ENCODE assay signal across 1 cellular context in the genomic region with DNA sequence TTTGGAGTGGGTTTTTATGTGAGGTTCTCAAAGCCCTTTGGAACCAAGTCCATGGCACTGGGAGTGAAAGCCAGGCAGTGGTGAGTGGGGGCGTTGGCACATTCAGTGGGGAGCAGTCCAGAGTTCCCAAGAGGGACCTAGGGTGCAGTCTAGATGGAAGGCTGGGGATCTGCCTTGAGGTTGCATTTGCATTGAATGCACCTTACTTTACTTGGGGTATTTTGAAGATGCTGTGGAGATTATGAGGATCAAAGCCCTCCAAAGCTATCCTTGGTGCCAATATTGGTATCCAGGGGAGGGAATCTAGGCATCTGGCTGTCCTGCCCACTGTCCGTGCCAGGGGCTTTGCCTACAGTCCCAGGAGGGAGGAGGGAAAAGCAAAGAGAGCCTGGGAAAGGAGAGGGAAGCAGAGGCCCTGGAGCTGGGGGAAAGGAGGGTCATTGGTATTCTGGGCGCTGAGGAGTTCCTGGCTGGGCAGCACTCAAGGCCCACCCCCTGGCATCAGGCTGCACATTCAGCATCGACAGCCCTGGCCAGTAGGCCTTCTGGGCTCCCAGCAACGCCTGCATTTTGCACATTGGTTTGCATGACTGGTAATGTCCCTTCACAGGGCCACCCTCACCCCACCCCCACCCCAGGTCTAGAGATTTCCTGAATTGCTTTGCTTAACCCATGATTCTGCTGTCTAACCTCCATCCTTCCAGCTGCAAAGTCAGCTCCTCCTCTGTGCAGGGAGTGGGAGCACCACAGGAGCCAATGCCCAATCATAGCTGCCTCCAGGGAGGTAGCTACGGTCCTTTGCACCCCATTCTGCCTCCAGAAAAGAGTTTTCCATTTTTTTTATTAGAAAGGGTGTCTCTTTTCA.
TF ChIP-seq lines count a peak whose summit lies in the region.

No MANE protein-coding gene starts in this region.

TF ChIP-seq in K562, 482 proteins besides CTCF, POLR2A, EP300 and RAD21:
- TF ChIP-seq, protein P1, sequence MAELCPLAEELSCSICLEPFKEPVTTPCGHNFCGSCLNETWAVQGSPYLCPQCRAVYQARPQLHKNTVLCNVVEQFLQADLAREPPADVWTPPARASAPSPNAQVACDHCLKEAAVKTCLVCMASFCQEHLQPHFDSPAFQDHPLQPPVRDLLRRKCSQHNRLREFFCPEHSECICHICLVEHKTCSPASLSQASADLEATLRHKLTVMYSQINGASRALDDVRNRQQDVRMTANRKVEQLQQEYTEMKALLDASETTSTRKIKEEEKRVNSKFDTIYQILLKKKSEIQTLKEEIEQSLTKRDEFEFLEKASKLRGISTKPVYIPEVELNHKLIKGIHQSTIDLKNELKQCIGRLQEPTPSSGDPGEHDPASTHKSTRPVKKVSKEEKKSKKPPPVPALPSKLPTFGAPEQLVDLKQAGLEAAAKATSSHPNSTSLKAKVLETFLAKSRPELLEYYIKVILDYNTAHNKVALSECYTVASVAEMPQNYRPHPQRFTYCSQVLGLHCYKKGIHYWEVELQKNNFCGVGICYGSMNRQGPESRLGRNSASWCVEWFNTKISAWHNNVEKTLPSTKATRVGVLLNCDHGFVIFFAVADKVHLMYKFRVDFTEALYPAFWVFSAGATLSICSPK (IDR thresholded peaks at IDR 0.05; ENCODE audit: borderline replicate concordance): no peak
- TF ChIP-seq, protein P2, sequence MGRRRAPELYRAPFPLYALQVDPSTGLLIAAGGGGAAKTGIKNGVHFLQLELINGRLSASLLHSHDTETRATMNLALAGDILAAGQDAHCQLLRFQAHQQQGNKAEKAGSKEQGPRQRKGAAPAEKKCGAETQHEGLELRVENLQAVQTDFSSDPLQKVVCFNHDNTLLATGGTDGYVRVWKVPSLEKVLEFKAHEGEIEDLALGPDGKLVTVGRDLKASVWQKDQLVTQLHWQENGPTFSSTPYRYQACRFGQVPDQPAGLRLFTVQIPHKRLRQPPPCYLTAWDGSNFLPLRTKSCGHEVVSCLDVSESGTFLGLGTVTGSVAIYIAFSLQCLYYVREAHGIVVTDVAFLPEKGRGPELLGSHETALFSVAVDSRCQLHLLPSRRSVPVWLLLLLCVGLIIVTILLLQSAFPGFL (CRISPR knock-in tag; IDR thresholded peaks at IDR 0.05): no peak
- TF ChIP-seq, protein P3, sequence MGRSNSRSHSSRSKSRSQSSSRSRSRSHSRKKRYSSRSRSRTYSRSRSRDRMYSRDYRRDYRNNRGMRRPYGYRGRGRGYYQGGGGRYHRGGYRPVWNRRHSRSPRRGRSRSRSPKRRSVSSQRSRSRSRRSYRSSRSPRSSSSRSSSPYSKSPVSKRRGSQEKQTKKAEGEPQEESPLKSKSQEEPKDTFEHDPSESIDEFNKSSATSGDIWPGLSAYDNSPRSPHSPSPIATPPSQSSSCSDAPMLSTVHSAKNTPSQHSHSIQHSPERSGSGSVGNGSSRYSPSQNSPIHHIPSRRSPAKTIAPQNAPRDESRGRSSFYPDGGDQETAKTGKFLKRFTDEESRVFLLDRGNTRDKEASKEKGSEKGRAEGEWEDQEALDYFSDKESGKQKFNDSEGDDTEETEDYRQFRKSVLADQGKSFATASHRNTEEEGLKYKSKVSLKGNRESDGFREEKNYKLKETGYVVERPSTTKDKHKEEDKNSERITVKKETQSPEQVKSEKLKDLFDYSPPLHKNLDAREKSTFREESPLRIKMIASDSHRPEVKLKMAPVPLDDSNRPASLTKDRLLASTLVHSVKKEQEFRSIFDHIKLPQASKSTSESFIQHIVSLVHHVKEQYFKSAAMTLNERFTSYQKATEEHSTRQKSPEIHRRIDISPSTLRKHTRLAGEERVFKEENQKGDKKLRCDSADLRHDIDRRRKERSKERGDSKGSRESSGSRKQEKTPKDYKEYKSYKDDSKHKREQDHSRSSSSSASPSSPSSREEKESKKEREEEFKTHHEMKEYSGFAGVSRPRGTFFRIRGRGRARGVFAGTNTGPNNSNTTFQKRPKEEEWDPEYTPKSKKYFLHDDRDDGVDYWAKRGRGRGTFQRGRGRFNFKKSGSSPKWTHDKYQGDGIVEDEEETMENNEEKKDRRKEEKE (IDR thresholded peaks at IDR 0.05; ENCODE audit: borderline replicate concordance in 1 of 2, control insufficient read depth in 1 of 2, low read depth in 2 of 2, low read length in 1 of 2): no peak
- peak; percentile 77 for TF ChIP-seq POLR2G (IDR thresholded peaks at IDR 0.05; ENCODE audit: low read depth, low read length)
- TF ChIP-seq LCOR (CRISPR knock-in tag; IDR thresholded peaks at IDR 0.05): no peak
- TF ChIP-seq, protein P4, sequence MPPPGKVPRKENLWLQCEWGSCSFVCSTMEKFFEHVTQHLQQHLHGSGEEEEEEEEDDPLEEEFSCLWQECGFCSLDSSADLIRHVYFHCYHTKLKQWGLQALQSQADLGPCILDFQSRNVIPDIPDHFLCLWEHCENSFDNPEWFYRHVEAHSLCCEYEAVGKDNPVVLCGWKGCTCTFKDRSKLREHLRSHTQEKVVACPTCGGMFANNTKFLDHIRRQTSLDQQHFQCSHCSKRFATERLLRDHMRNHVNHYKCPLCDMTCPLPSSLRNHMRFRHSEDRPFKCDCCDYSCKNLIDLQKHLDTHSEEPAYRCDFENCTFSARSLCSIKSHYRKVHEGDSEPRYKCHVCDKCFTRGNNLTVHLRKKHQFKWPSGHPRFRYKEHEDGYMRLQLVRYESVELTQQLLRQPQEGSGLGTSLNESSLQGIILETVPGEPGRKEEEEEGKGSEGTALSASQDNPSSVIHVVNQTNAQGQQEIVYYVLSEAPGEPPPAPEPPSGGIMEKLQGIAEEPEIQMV (tag; conservative IDR thresholded peaks at IDR 0.05; ENCODE audit: low read depth): no peak
- no peak for TF ChIP-seq MBD2 (IDR thresholded peaks at IDR 0.05; ENCODE audit: borderline replicate concordance, low read depth)
- no peak for TF ChIP-seq ZNF830 (CRISPR knock-in tag; IDR thresholded peaks at IDR 0.05)
- TF ChIP-seq ELF2 (CRISPR knock-in tag; IDR thresholded peaks at IDR 0.05): no peak
- TF ChIP-seq ZNF780A (CRISPR knock-in tag; IDR thresholded peaks at IDR 0.05): no peak
- no peak for TF ChIP-seq BCL6 (CRISPR knock-in tag; IDR thresholded peaks at IDR 0.05)
- no peak for TF ChIP-seq SMAD2 (IDR thresholded peaks at IDR 0.05; ENCODE audit: low read depth, low read length)
- no peak for TF ChIP-seq ILF3 (IDR thresholded peaks at IDR 0.05; ENCODE audit: borderline replicate concordance)
- TF ChIP-seq ZNF77 (CRISPR knock-in tag; IDR thresholded peaks at IDR 0.05): no peak
- no peak for TF ChIP-seq CAMTA2 (CRISPR knock-in tag; conservative IDR thresholded peaks at IDR 0.05)
- no peak for TF ChIP-seq MCM3 (IDR thresholded peaks at IDR 0.05)
- TF ChIP-seq, protein P5, sequence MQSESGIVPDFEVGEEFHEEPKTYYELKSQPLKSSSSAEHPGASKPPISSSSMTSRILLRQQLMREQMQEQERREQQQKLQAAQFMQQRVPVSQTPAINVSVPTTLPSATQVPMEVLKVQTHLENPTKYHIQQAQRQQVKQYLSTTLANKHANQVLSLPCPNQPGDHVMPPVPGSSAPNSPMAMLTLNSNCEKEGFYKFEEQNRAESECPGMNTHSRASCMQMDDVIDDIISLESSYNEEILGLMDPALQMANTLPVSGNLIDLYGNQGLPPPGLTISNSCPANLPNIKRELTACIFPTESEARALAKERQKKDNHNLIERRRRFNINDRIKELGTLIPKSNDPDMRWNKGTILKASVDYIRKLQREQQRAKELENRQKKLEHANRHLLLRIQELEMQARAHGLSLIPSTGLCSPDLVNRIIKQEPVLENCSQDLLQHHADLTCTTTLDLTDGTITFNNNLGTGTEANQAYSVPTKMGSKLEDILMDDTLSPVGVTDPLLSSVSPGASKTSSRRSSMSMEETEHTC (IDR thresholded peaks at IDR 0.05): no peak
- peak; percentile 34; the same call in 1 of the 2 replicates for TF ChIP-seq SUPT5H (IDR thresholded peaks at IDR 0.05)
- no peak for TF ChIP-seq TCFL5 (CRISPR knock-in tag; conservative IDR thresholded peaks at IDR 0.05)
- peak; percentile 91 for TF ChIP-seq ZNF263 (CRISPR knock-in tag; IDR thresholded peaks at IDR 0.05; ENCODE audit: borderline replicate concordance)
- no peak for TF ChIP-seq RBM15 (IDR thresholded peaks at IDR 0.05; ENCODE audit: insufficient read depth, low read length)
